1 cellular context compared by ENCODE assay signal in genomic region chr2:201071305-201072200, GRCh38.
TF ChIP-seq lines count a peak whose summit lies in the region.

Gene HYCC2 (minus strand): TSS chr2:201071671. CDS start chr2:201024009, 47,662 bp downstream.
Gene NDUFB3 (plus strand): TSS chr2:201072001. CDS start chr2:201078883, 6,882 bp downstream.

TF ChIP-seq in HepG2, 621 proteins besides CTCF, POLR2A, EP300 and RAD21 (continued from another document):
- TF ChIP-seq ELK4 (CRISPR knock-in tag; IDR thresholded peaks at IDR 0.05; ENCODE audit: borderline replicate concordance) (no peak), KAT8 (CRISPR knock-in tag; IDR thresholded peaks at IDR 0.05) (peak; percentile 99), ZNF703 (CRISPR knock-in tag; IDR thresholded peaks at IDR 0.05; ENCODE audit: borderline replicate concordance) (0 out of 2 replicates have a peak, but pooled peaks have one; percentile 70), AHR (CRISPR knock-in tag; IDR thresholded peaks at IDR 0.05) (peak; percentile 86), RBM22 (optimal IDR thresholded peaks at IDR 0.05; ENCODE audit: low read length) (peak; percentile 83), HNF4G (IDR thresholded peaks at IDR 0.05; ENCODE audit: borderline replicate concordance, low read depth, low read length) (no peak), HNF4G (CRISPR knock-in tag; IDR thresholded peaks at IDR 0.05; ENCODE audit: borderline replicate concordance, low read depth) (peak; percentile 35; the same call in 1 of the 2 replicates), RFXANK (CRISPR knock-in tag; IDR thresholded peaks at IDR 0.05) (peak; percentile 93), ZFP37 (CRISPR knock-in tag; IDR thresholded peaks at IDR 0.05; ENCODE audit: borderline replicate concordance) (no peak), ZNF557 (CRISPR knock-in tag; IDR thresholded peaks at IDR 0.05) (no peak; the same call in 1 of the 2 replicates), CHCHD3 (CRISPR knock-in tag; IDR thresholded peaks at IDR 0.05) (no peak), CSRNP1 (CRISPR knock-in tag; IDR thresholded peaks at IDR 0.05) (peak; percentile 81; the same call in 1 of the 2 replicates), ZBTB7B (CRISPR knock-in tag; IDR thresholded peaks at IDR 0.05) (peak; percentile 89), TFDP2 (CRISPR knock-in tag; IDR thresholded peaks at IDR 0.05) (peak; percentile 71), ZNF432 (CRISPR knock-in tag; IDR thresholded peaks at IDR 0.05; ENCODE audit: borderline replicate concordance) (no peak), BATF2 (CRISPR knock-in tag; IDR thresholded peaks at IDR 0.05) (peak; percentile 89), SMAD1 (CRISPR knock-in tag; IDR thresholded peaks at IDR 0.05; ENCODE audit: borderline replicate concordance, low read depth) (peak; percentile 89; the same call in 1 of the 2 replicates), NRL (CRISPR knock-in tag; IDR thresholded peaks at IDR 0.05; ENCODE audit: borderline replicate concordance) (peak; percentile 93), ZNF839 (CRISPR knock-in tag; IDR thresholded peaks at IDR 0.05; ENCODE audit: borderline replicate concordance) (peak; percentile 76; the same call in 1 of the 2 replicates)
